ENCODE assay signal across 8 cellular contexts in genomic region chr1:211261229-211261628, GRCh38. TPM values are rescaled to one million over a fixed set of nuclear protein-coding genes. Genes with fewer than 3 reads are reported as not detected.
DNase-seq lines count a peak whose midpoint lies in the region; ATAC-seq and TF ChIP-seq lines count a peak whose summit lies in the region.

No MANE protein-coding gene starts in this region.

- H3K9me3 ChIP-seq in Caco-2, result no peaks in the 10 kb centered on the region
- H3K9me3 ChIP-seq in PC-3 (ENCODE audit: low read length), result no peaks in the 10 kb centered on the region
- no peaks in the 10 kb centered on the region for H3K9me3 ChIP-seq in ovary

- peaks cover 31% of the 10 kb centered on the region for H3K79me2 ChIP-seq in PC-3 (ENCODE audit: low read length)

- H3K27me3 Mint-ChIP-seq in Caco-2 (ENCODE audit: insufficient read depth, unreplicated experiment) (no peaks in the 10 kb centered on the region), endothelial cell (ENCODE audit: unreplicated experiment) (peaks cover 14% of the 10 kb centered on the region)

- no peak for TF ChIP-seq EP300 in ovary (IDR thresholded peaks at IDR 0.05)

- TF ChIP-seq POLR2A in ovary (IDR thresholded peaks at IDR 0.05), result no peak

- no peaks in the 10 kb centered on the region for H3F3A ChIP-seq in PC-3 (ENCODE audit: low read length, unreplicated experiment)

- 40 to 50% (median 45%) methylated on average over 2 of the region's 2 CpGs for WGBS in ovary, 3 donors

- H3K4me1 Mint-ChIP-seq in Caco-2 (ENCODE audit: low read depth, unreplicated experiment) (peaks cover 9% of the 10 kb centered on the region), endothelial cell (ENCODE audit: unreplicated experiment) (peaks cover 18% of the 10 kb centered on the region)

- H3K36me3 ChIP-seq in Caco-2 (ENCODE audit: control insufficient read depth, insufficient read depth, low read length), result no peaks in the 10 kb centered on the region
- H3K36me3 ChIP-seq in PC-3 (ENCODE audit: low read depth, low read length), result peaks cover 4% of the 10 kb centered on the region; the same call in 1 of the 2 replicates
- H3K36me3 ChIP-seq in ovary, result no peaks in the 10 kb centered on the region

- peak overlapping the region; percentile 79 for H3K4me3 ChIP-seq in Caco-2 (ENCODE audit: low read depth, low read length)
- H3K4me3 ChIP-seq in PC-3 (ENCODE audit: low read length), result peak overlapping the region; percentile 98
- H3K4me3 ChIP-seq in ovary, result peak overlapping the region; percentile 100

- H3K27me3 ChIP-seq in Caco-2 (replicated peaks; ENCODE audit: control insufficient read depth, insufficient read depth, low read length) (no peaks in the 10 kb centered on the region), PC-3 (ENCODE audit: low read length) (no peaks in the 10 kb centered on the region), ovary (no peaks in the 10 kb centered on the region)

- POLR2A ChIA-PET in Caco-2 (lab: Charles Lee), result no interaction called here
- POLR2A ChIA-PET in PC-3 (lab: Charles Lee; ENCODE audit: unreplicated experiment), result no interaction called here
- POLR2A ChIA-PET in GM10248 (lab: Yijun Ruan, JAX), result no interaction called here

- H3K27ac ChIP-seq in PC-3 (ENCODE audit: low read length), result peak overlapping the region; percentile 21; the same call in 1 of the 2 replicates
- peak overlapping the region in 1 of 2 donors; percentile 98 for H3K27ac ChIP-seq in ovary

- TSS peak; percentile 48 for BruUV-seq in Caco-2 (replicated peaks; lab: Mats Ljungman, UMichigan)
- no TSS peak for BruUV-seq in PC-3 (replicated peaks; lab: Mats Ljungman, UMichigan)

- H3K9me3 Mint-ChIP-seq in Caco-2 (ENCODE audit: unreplicated experiment) (no peaks in the 10 kb centered on the region), endothelial cell (ENCODE audit: unreplicated experiment) (no peaks in the 10 kb centered on the region)

- H4K20me1 ChIP-seq in PC-3 (ENCODE audit: low read length), result no peaks in the 10 kb centered on the region

- peak overlapping the region; percentile 95 for H2AFZ ChIP-seq in PC-3 (ENCODE audit: low read length)

- H3K4me3 Mint-ChIP-seq in Caco-2 (ENCODE audit: unreplicated experiment) (peak overlapping the region; percentile 83), endothelial cell (ENCODE audit: unreplicated experiment) (peak overlapping the region; percentile 89)

- peaks cover 14% of the 10 kb centered on the region for H3K4me1 ChIP-seq in Caco-2
- H3K4me1 ChIP-seq in PC-3 (ENCODE audit: insufficient read depth, low read length), result peaks cover 17% of the 10 kb centered on the region
- H3K4me1 ChIP-seq in ovary (ENCODE audit: insufficient read depth), result peaks cover 1% of the 10 kb centered on the region

- DNase-seq in Caco-2 (no peak), PC-3 (no peak), endothelial cell (ENCODE audit: low spot score) (no peak), ovary (no peak), NCI-H2107 treated with DMSO at 0.1 percent for 48 hours (lab: John Stamatoyannopoulos, UW; ENCODE audit: unreplicated experiment) (no peak), GM10248 (ENCODE audit: extremely low spot score) (no peak), NCI-H524 (lab: John Stamatoyannopoulos, UW) (no peak)

- no peaks in the 10 kb centered on the region for H3K9me2 ChIP-seq in PC-3 (replicated peaks; ENCODE audit: low read length)

- no peak for TF ChIP-seq CTCF in Caco-2 (IDR thresholded peaks at IDR 0.05; ENCODE audit: insufficient read depth in 1 of 2, low read depth in 1 of 2, low read length in 1 of 2, severe bottlenecking in 1 of 2, unreplicated experiment in 1 of 2)
- no peak for TF ChIP-seq CTCF in PC-3 (conservative IDR thresholded peaks at IDR 0.05; ENCODE audit: low read depth, low read length)
- no peak for TF ChIP-seq CTCF in endothelial cell (IDR thresholded peaks at IDR 0.05; ENCODE audit: unreplicated experiment)
- TF ChIP-seq CTCF in ovary (IDR thresholded peaks at IDR 0.05), result no peak
- no peak for TF ChIP-seq CTCF in GM10248 (IDR thresholded peaks at IDR 0.05; ENCODE audit: control extremely low read depth, extremely low read depth, low read depth, missing control alignments)

- H3K27ac Mint-ChIP-seq in Caco-2 (ENCODE audit: unreplicated experiment), result peak overlapping the region; percentile 89
- peak overlapping the region; percentile 62 for H3K27ac Mint-ChIP-seq in endothelial cell (ENCODE audit: unreplicated experiment)

- ATAC-seq in PC-3 (no peak), HG02623 (IDR thresholded peaks at IDR 0.05; ENCODE audit: unreplicated experiment) (no peak)

- peak overlapping the region; percentile 63 for H3K9ac ChIP-seq in PC-3 (ENCODE audit: low read length)

- H3K36me3 Mint-ChIP-seq in Caco-2 (ENCODE audit: insufficient read depth, unreplicated experiment), result peaks cover 18% of the 10 kb centered on the region
- peaks cover 5% of the 10 kb centered on the region for H3K36me3 Mint-ChIP-seq in endothelial cell (ENCODE audit: low read depth, unreplicated experiment)

- H3K4me2 ChIP-seq in PC-3 (ENCODE audit: low read length), result peak overlapping the region; percentile 90

- intact Hi-C loops in Caco-2 (cut with micrococcal nuclease; ENCODE audit: unreplicated experiment) (no loop called here), PC-3 (cut with micrococcal nuclease) (loop anchor here (2.0 kb wide), 1 partner anchor 122 kb away; no protein-coding TSS in a partner anchor), ovary (cut with DNase I) (no loop called here)

- CTCF ChIA-PET in Caco-2 (lab: Charles Lee) (no interaction called here), PC-3 (lab: Charles Lee) (no interaction called here), GM10248 (lab: Yijun Ruan, JAX) (interaction anchor here (1.0 to 1.2 kb wide), 2 partner anchors 17 to 67 kb away, joined by 3 to 4 read pairs; no protein-coding TSS in a partner anchor)

RNA-seq across cellular contexts. Expression of gene RCOR3, which starts 2.1 kb away (rescaled TPM):
- total RNA-seq in Caco-2 (2022), result 42.3 TPM in 2 replicates
- 12.7 and 20.4 TPM in 2 replicates for total RNA-seq in PC-3 (2014; rRNA removed)
- 39.6 TPM for total RNA-seq in endothelial cell (ENCODE audit: unreplicated experiment)
- 10 to 100 TPM; 35.6 to 75.2 (median 59.6) TPM for total RNA-seq in ovary
- polyA plus RNA-seq in ovary, result 10 to 100 TPM; 34.3 to 38.8 TPM
